In genomic region chr17:8443756-8444155, GRCh38 we compare ENCODE assay signal across 25 cellular contexts. TPM values are rescaled to one million over a fixed set of nuclear protein-coding genes. Genes with fewer than 3 reads are reported as not detected.
"Had no signal": no experiment of that assay in that cellular context is flagged by ENCODE, and none has a peak within 500 bp of the region (broad histone marks: within the 10 kb centered on the region; RNA-seq: fewer than 3 reads in every experiment).

No MANE protein-coding gene starts in this region.

- H2AFZ ChIP-seq: hepatocyte had no signal

- H3K27ac Mint-ChIP-seq: activated CD4-positive, alpha-beta T cell treated with anti-CD3 and anti-CD28 coated beads, Interleukin-2, amount 10 ng/mL, durations not matched to agents 7 days and 5 days; activated naive CD4-positive, alpha-beta T cell treated with anti-CD3 and anti-CD28 coated beads, Interleukin-2, amount 50 U/mL, for 24 hours; T-helper 2 cell treated with Interferon-gamma antibody and Interleukin-4, amounts not matched to agents 5 μg/mL and 100 μg/mL, for 36 hours had no signal

- H3K4me2 ChIP-seq: hepatocyte had no signal

- H3K4me3 ChIP-seq: hepatocyte, prostate gland, right atrium auricular region, suprapubic skin, transverse colon, uterus had no signal

- H3K36me3 ChIP-seq: uterus had no signal

- H3K27ac ChIP-seq: foreskin keratinocyte, hepatocyte, prostate gland, right atrium auricular region, suprapubic skin, transverse colon, uterus had no signal

- H3K4me3 Mint-ChIP-seq: activated CD4-positive, alpha-beta T cell treated with anti-CD3 and anti-CD28 coated beads, Interleukin-2, amount 10 ng/mL, durations not matched to agents 7 days and 5 days; activated naive CD4-positive, alpha-beta T cell treated with anti-CD3 and anti-CD28 coated beads, Interleukin-2, amount 50 U/mL, for 24 hours; activated T-cell treated with anti-CD3 and anti-CD28 coated beads, Interleukin-2, amount 50 U/mL, for 72 hours; T-helper 2 cell treated with Interferon-gamma antibody and Interleukin-4, amounts not matched to agents 5 μg/mL and 100 μg/mL, for 36 hours had no signal

- H3K9me3 Mint-ChIP-seq: activated CD4-positive, alpha-beta T cell treated with anti-CD3 and anti-CD28 coated beads, Interleukin-2, amount 10 ng/mL, durations not matched to agents 7 days and 5 days; activated naive CD4-positive, alpha-beta T cell treated with anti-CD3 and anti-CD28 coated beads, Interleukin-2, amount 50 U/mL, for 24 hours; activated T-cell treated with anti-CD3 and anti-CD28 coated beads, Interleukin-2, amount 50 U/mL, for 72 hours; naive thymus-derived CD8-positive, alpha-beta T cell; T-helper 2 cell treated with Interferon-gamma antibody and Interleukin-4, amounts not matched to agents 5 μg/mL and 100 μg/mL, for 36 hours had no signal

- H3K9me3 ChIP-seq: prostate gland, right atrium auricular region, suprapubic skin, transverse colon, uterus had no signal

- ATAC-seq: activated T-cell treated with anti-CD3 and anti-CD28 coated beads, Interleukin-2, amount 50 U/mL, for 72 hours; foreskin keratinocyte; naive thymus-derived CD8-positive, alpha-beta T cell had no signal

- H3K4me1 ChIP-seq: foreskin keratinocyte, prostate gland, uterus had no signal

- H3K27me3 ChIP-seq: foreskin keratinocyte, hepatocyte, right atrium auricular region, suprapubic skin, transverse colon, uterus had no signal

- H3K27me3 Mint-ChIP-seq: activated CD4-positive, alpha-beta T cell treated with anti-CD3 and anti-CD28 coated beads, Interleukin-2, amount 10 ng/mL, durations not matched to agents 7 days and 5 days; activated naive CD4-positive, alpha-beta T cell treated with anti-CD3 and anti-CD28 coated beads, Interleukin-2, amount 50 U/mL, for 24 hours; naive thymus-derived CD8-positive, alpha-beta T cell had no signal

- DNase-seq: activated CD4-positive, alpha-beta T cell treated with anti-CD3 and anti-CD28 coated beads, Interleukin-2, amount 10 ng/mL, durations not matched to agents 7 days and 5 days; activated CD4-positive, CD25-positive, alpha-beta regulatory T cell; activated CD8-positive, alpha-beta memory T cell treated with anti-CD3 and anti-CD28 coated beads, Interleukin-2, amount 50 U/mL, for 4 hours; activated effector memory CD4-positive, alpha-beta T cell treated with anti-CD3 and anti-CD28 coated beads, Interleukin-2, amount 50 U/mL, for 16 hours; activated T-cell treated with anti-CD3 and anti-CD28 coated beads, Interleukin-2, amount 50 U/mL, for 72 hours; amniotic stem cell; foreskin keratinocyte; mesendoderm; naive thymus-derived CD8-positive, alpha-beta T cell; stimulated activated CD4-positive, alpha-beta T cell treated with anti-CD3 and anti-CD28 coated beads, Interleukin-12 subunit alpha, Interleukin-12 subunit beta, amount 100 ng/mL, for 4 hours; stimulated activated CD4-positive, alpha-beta T cell treated with anti-CD3 and anti-CD28 coated beads, Interleukin-1b, Interleukin-23, amount 100 ng/mL, for 48 hours; stimulated activated CD8-positive, alpha-beta memory T cell treated with anti-CD3 and anti-CD28 coated beads, Interleukin-4, amount 100 ng/mL, for 48 hours; stimulated activated naive CD4-positive, alpha-beta T cell treated with Interleukin-2 at 50 U/mL for 16 hours; SW 1271; transverse colon; uterus had no signal

RNA-seq across cellular contexts. Expression of gene RNF222, which starts 46.1 kb away (rescaled TPM):
- total RNA-seq: dermis microvascular lymphatic vessel endothelial cell, fibroblast of lung, hepatocyte, osteoblast, prostate gland, right atrium auricular region, transverse colon, uterus had no signal
- polyA plus RNA-seq: fibroblast of lung, hepatocyte had no signal
